Comparison of ENCODE assay signal across 28 cellular contexts in genomic region chrX:132331000-132331399, GRCh38.
"Had no signal": no experiment of that assay in that cellular context is flagged by ENCODE, and none has a peak within 500 bp of the region (broad histone marks: within the 10 kb centered on the region; RNA-seq: fewer than 3 reads in every experiment).

No MANE protein-coding gene starts in this region.

- H3K4me2 ChIP-seq: hepatocyte, neural progenitor cell had no signal

- H3K27me3 Mint-ChIP-seq: naive B cell; stimulated activated naive CD8-positive, alpha-beta T cell treated with anti-CD3 and anti-CD28 coated beads, Interleukin-15, Interleukin-2, amounts not matched to agents 100 ng/mL and 50 ng/mL, for 24 hours; type B pancreatic cell had no signal

- H2AFZ ChIP-seq: hepatocyte, neural progenitor cell had no signal

- DNase-seq: kidney; left colon; left lung; lower lobe of right lung; mammary epithelial cell; mesenchymal stem cell; naive B cell; natural killer cell; nephron progenitor cell; occipital lobe; retina; right cardiac atrium; sigmoid colon; small intestine; spleen; stimulated activated CD4-positive, alpha-beta T cell treated with anti-CD3 and anti-CD28 coated beads, Interleukin-4, amount 100 ng/mL, for 24 hours; stimulated activated naive CD4-positive, alpha-beta T cell; tibial artery; uterus had no signal

- H3K27ac Mint-ChIP-seq: mesothelial cell of epicardium; naive B cell; natural killer cell; nephron progenitor cell; neural progenitor cell; stimulated activated effector memory CD8-positive, alpha-beta T cell treated with anti-CD3 and anti-CD28 coated beads, Interleukin-12 subunit alpha, Interleukin-12 subunit beta, amount 100 ng/mL, for 72 hours; stimulated activated naive CD8-positive, alpha-beta T cell treated with anti-CD3 and anti-CD28 coated beads, Interleukin-15, Interleukin-2, amounts not matched to agents 100 ng/mL and 50 ng/mL, for 24 hours; type B pancreatic cell had no signal

- H3K79me2 ChIP-seq: hepatocyte had no signal

- H3K9me3 Mint-ChIP-seq: natural killer cell; stimulated activated effector memory CD8-positive, alpha-beta T cell treated with anti-CD3 and anti-CD28 coated beads, Interleukin-12 subunit alpha, Interleukin-12 subunit beta, amount 100 ng/mL, for 72 hours; stimulated activated naive CD8-positive, alpha-beta T cell treated with anti-CD3 and anti-CD28 coated beads, Interleukin-15, Interleukin-2, amounts not matched to agents 100 ng/mL and 50 ng/mL, for 24 hours had no signal

- H3K4me3 Mint-ChIP-seq: mesothelial cell of epicardium; naive B cell; natural killer cell; nephron progenitor cell; neural progenitor cell; stimulated activated effector memory CD8-positive, alpha-beta T cell treated with anti-CD3 and anti-CD28 coated beads, Interleukin-12 subunit alpha, Interleukin-12 subunit beta, amount 100 ng/mL, for 72 hours; stimulated activated naive CD8-positive, alpha-beta T cell treated with anti-CD3 and anti-CD28 coated beads, Interleukin-15, Interleukin-2, amounts not matched to agents 100 ng/mL and 50 ng/mL, for 24 hours; type B pancreatic cell had no signal

- H3K36me3 Mint-ChIP-seq: natural killer cell; neural progenitor cell; stimulated activated effector memory CD8-positive, alpha-beta T cell treated with anti-CD3 and anti-CD28 coated beads, Interleukin-12 subunit alpha, Interleukin-12 subunit beta, amount 100 ng/mL, for 72 hours had no signal

- H3K9me3 ChIP-seq: left lung, lower lobe of right lung, neutrophil, sigmoid colon, suprapubic skin, thoracic aorta, uterus had no signal

- H3K4me3 ChIP-seq: hepatocyte, left lung, lower lobe of right lung, neural progenitor cell, sigmoid colon, spleen, suprapubic skin, thoracic aorta, tibial artery, uterus had no signal

- H3K4me1 ChIP-seq: left lung, lower lobe of right lung, neural progenitor cell, sigmoid colon, spleen, suprapubic skin, tibial artery, uterus had no signal

- H3K9ac ChIP-seq: neural progenitor cell had no signal

- H3K4me1 Mint-ChIP-seq: naive B cell; natural killer cell; nephron progenitor cell; neural progenitor cell; stimulated activated effector memory CD8-positive, alpha-beta T cell treated with anti-CD3 and anti-CD28 coated beads, Interleukin-12 subunit alpha, Interleukin-12 subunit beta, amount 100 ng/mL, for 72 hours had no signal

- H3K36me3 ChIP-seq: left lung, lower lobe of right lung, neural progenitor cell, neutrophil, sigmoid colon, spleen, suprapubic skin, thoracic aorta, tibial artery, uterus had no signal

- ATAC-seq: left colon; left lung; lower lobe of right lung; natural killer cell; right cardiac atrium; stimulated activated effector memory CD8-positive, alpha-beta T cell treated with anti-CD3 and anti-CD28 coated beads, Interleukin-12 subunit alpha, Interleukin-12 subunit beta, amount 100 ng/mL, for 72 hours had no signal

- H3K27ac ChIP-seq: hepatocyte, left lung, lower lobe of right lung, neural progenitor cell, neutrophil, sigmoid colon, spleen, suprapubic skin, thoracic aorta, tibial artery, uterus had no signal

- H3K27me3 ChIP-seq: hepatocyte, left lung, neural progenitor cell, neutrophil, sigmoid colon, spleen, suprapubic skin, tibial artery, uterus had no signal
